ENCODE assay signal across 8 cellular contexts in genomic region chr5:176387384-176387925, GRCh38. TPM values are rescaled to one million over a fixed set of nuclear protein-coding genes. Genes with fewer than 3 reads are reported as not detected.
DNase-seq lines count a peak whose midpoint lies in the region; ATAC-seq and TF ChIP-seq lines count a peak whose summit lies in the region.

No MANE protein-coding gene starts in this region.

- intact Hi-C loops in activated CD4-positive, alpha-beta memory T cell treated with anti-CD3 and anti-CD28 coated beads for 36 hours (cut with micrococcal nuclease): loop anchor here (5.0 to 10.0 kb wide), 5 partner anchors 153 to 965 kb away; partner anchors contain the start of genes HRH2, LMAN2, SIMC1 and UIMC1
- intact Hi-C loops in spleen (cut with DNase I; ENCODE audit: low total_unique reads): no loop called here

- H3K27ac ChIP-seq in HEK293 (ENCODE audit: extremely low read depth, low read depth, low read length): no peak overlapping the region; the same call in 1 of the 2 replicates
- H3K27ac ChIP-seq in iPS DF 6.9 (ENCODE audit: low read length): no peak overlapping the region
- H3K27ac ChIP-seq in spleen: peak overlapping the region in 1 of 8 donors; percentile 98

- CTCF ChIA-PET in HEK293 (lab: Yijun Ruan, JAX): interaction anchor here (0.7 kb wide), 2 partner anchors 36 to 45 kb away, joined by 3 read pairs; no protein-coding TSS in a partner anchor
- CTCF ChIA-PET in activated CD4-positive, alpha-beta memory T cell treated with anti-CD3 and anti-CD28 coated beads for 36 hours (lab: Charles Lee): interaction anchor here (1.3 kb wide), 1 partner anchor 60 kb away, joined by 3 read pairs; the partner anchor contains the start of gene FAF2

- TF ChIP-seq POLR2A in spleen (IDR thresholded peaks at IDR 0.05): no peak

- no peak for ATAC-seq in HG03045 (IDR thresholded peaks at IDR 0.05; ENCODE audit: unreplicated experiment)
- ATAC-seq in GM21367 (IDR thresholded peaks at IDR 0.05; ENCODE audit: unreplicated experiment): no peak

- no peak for DNase-seq in activated CD4-positive, alpha-beta memory T cell treated with anti-CD3 and anti-CD28 coated beads for 36 hours
- DNase-seq in iPS DF 6.9 (ENCODE audit: low read depth, low spot score) (no peak), spleen (peak; percentile 20), cortex of kidney (lab: John Stamatoyannopoulos, UW) (no peak), AML-193 (lab: John Stamatoyannopoulos, UW) (no peak)

- H3K9me3 Mint-ChIP-seq in activated CD4-positive, alpha-beta memory T cell treated with anti-CD3 and anti-CD28 coated beads for 36 hours: no peaks in the 10 kb centered on the region

- H3K9me3 ChIP-seq in HEK293 (ENCODE audit: control insufficient read depth, insufficient read depth, low read depth, low read length) (no peaks in the 10 kb centered on the region), iPS DF 6.9 (ENCODE audit: control insufficient read depth, insufficient read depth, low read length) (no peaks in the 10 kb centered on the region), spleen (no peaks in the 10 kb centered on the region)

- H3K4me1 ChIP-seq in HEK293 (ENCODE audit: control insufficient read depth, insufficient read depth, low read length) (no peaks in the 10 kb centered on the region), iPS DF 6.9 (ENCODE audit: control insufficient read depth, insufficient read depth, low read length) (no peaks in the 10 kb centered on the region), spleen (peaks cover 12 to 60% (median 34%) of the 10 kb centered on the region in 6 donors)

- H3K36me3 ChIP-seq in HEK293 (ENCODE audit: control insufficient read depth in 2 of 2, insufficient read depth in 1 of 2, low read length in 2 of 2) (peaks cover 0 to 71% of the 10 kb centered on the region in 2 experiments; a peak in 2 of 3 replicates), iPS DF 6.9 (ENCODE audit: control insufficient read depth, insufficient read depth, low read length) (peaks cover 26% of the 10 kb centered on the region), spleen (peaks cover 0 to 67% (median 45%) of the 10 kb centered on the region in 6 donors)

- peak overlapping the region; percentile 67 for H3K4me3 ChIP-seq in HEK293 (ENCODE audit: low read depth, low read length)
- H3K4me3 ChIP-seq in iPS DF 6.9 (ENCODE audit: low read length): peak overlapping the region; percentile 62; the same call in 1 of the 2 replicates
- peak overlapping the region; percentile 66 to 99 (median 95) for H3K4me3 ChIP-seq in spleen

- peak overlapping the region; percentile 98 for H3K27ac Mint-ChIP-seq in activated CD4-positive, alpha-beta memory T cell treated with anti-CD3 and anti-CD28 coated beads for 36 hours

- peaks cover 27% of the 10 kb centered on the region for H3K4me1 Mint-ChIP-seq in activated CD4-positive, alpha-beta memory T cell treated with anti-CD3 and anti-CD28 coated beads for 36 hours (ENCODE audit: low read depth)

- TF ChIP-seq CTCF in HEK293 (tag by site-specific recombination; IDR thresholded peaks at IDR 0.05) (no peak), spleen (IDR thresholded peaks at IDR 0.05 in 8 of 11, conservative IDR thresholded peaks at IDR 0.05 in 3 of 11) (no peak)

- POLR2A ChIA-PET in HEK293 (lab: Yijun Ruan, JAX): interaction anchor here (0.7 to 2.2 kb wide), 3 partner anchors 20 to 150 kb away, joined by 3 to 6 read pairs (median 3); partner anchors contain the start of gene KIAA1191
- POLR2A ChIA-PET in activated CD4-positive, alpha-beta memory T cell treated with anti-CD3 and anti-CD28 coated beads for 36 hours (lab: Charles Lee): interaction anchor here (1.2 kb wide), 1 partner anchor 19 kb away, joined by 3 read pairs; no protein-coding TSS in a partner anchor

- no CpG with 5 or more reads among the region's 8 CpGs for WGBS in iPS DF 6.9 (ENCODE audit: insufficient coverage, insufficient read length)
- 35 to 38% (median 36%) methylated on average over 8 of the region's 8 CpGs for WGBS in spleen, 5 donors

- H3K27me3 Mint-ChIP-seq in activated CD4-positive, alpha-beta memory T cell treated with anti-CD3 and anti-CD28 coated beads for 36 hours: no peaks in the 10 kb centered on the region

- peaks cover 48% of the 10 kb centered on the region for H3K36me3 Mint-ChIP-seq in activated CD4-positive, alpha-beta memory T cell treated with anti-CD3 and anti-CD28 coated beads for 36 hours

- H3K4me3 Mint-ChIP-seq in activated CD4-positive, alpha-beta memory T cell treated with anti-CD3 and anti-CD28 coated beads for 36 hours: peak overlapping the region; percentile 99

- H3K27me3 ChIP-seq in iPS DF 6.9 (ENCODE audit: control insufficient read depth, insufficient read depth, low read length) (no peaks in the 10 kb centered on the region), spleen (replicated peaks in 1 of 7) (no peaks in the 10 kb centered on the region)

TF ChIP-seq in HEK293, 187 proteins besides CTCF, POLR2A, EP300 and RAD21:
- TF ChIP-seq ZFP69B (tag by site-specific recombination; IDR thresholded peaks at IDR 0.05): 0 out of 2 replicates have a peak, but pooled peaks have one; percentile 1
- no peak for TF ChIP-seq ZNF184 (tag by site-specific recombination; IDR thresholded peaks at IDR 0.05)

RNA-seq across cellular contexts. Expression of gene NOP16, which starts 0.9 kb away (rescaled TPM):
- total RNA-seq in activated CD4-positive, alpha-beta memory T cell treated with anti-CD3 and anti-CD28 coated beads for 36 hours: 10 to 100 TPM; 52.5 to 57.6 TPM
- 10 to 100 TPM in 5 of 7 donors, 1 to 10 TPM in 2; 5.9 to 23.3 (median 12.4) TPM for total RNA-seq in spleen
- 10 to 100 TPM; 37.4 to 47.1 (median 41.5) TPM for polyA plus RNA-seq in spleen

RNA-seq across cellular contexts. Expression of gene HIGD2A, which starts 1.1 kb away (rescaled TPM):
- 100 to 1,000 TPM; 112 to 119 TPM for total RNA-seq in activated CD4-positive, alpha-beta memory T cell treated with anti-CD3 and anti-CD28 coated beads for 36 hours
- total RNA-seq in spleen: 100 to 1,000 TPM in 4 of 7 donors, 10 to 100 TPM in 3; 89.3 to 191 (median 102) TPM
- 100 to 1,000 TPM; 196 to 276 (median 220) TPM for polyA plus RNA-seq in spleen

RNA-seq across cellular contexts. Expression of gene ARL10, which starts 22.2 kb away (rescaled TPM):
- 10 to 100 TPM in 1 of 2 experiments, 1 to 10 TPM in 1; 9.3 to 12.2 TPM for total RNA-seq in activated CD4-positive, alpha-beta memory T cell treated with anti-CD3 and anti-CD28 coated beads for 36 hours
- total RNA-seq in spleen: 10 to 100 TPM in 3 of 7 donors, 1 to 10 TPM in 4; 4.7 to 17.8 (median 9.0) TPM
- polyA plus RNA-seq in spleen: 1 to 10 TPM; 1.6 to 4.0 (median 2.6) TPM

RNA-seq across cellular contexts. Expression of gene KIAA1191, which starts 25.9 kb away (rescaled TPM):
- total RNA-seq in activated CD4-positive, alpha-beta memory T cell treated with anti-CD3 and anti-CD28 coated beads for 36 hours: 10 to 100 TPM; 35.3 to 40.3 TPM
- 10 to 100 TPM; 60.2 to 99.0 (median 75.1) TPM for total RNA-seq in spleen
- 10 to 100 TPM; 24.4 to 34.4 (median 26.3) TPM for polyA plus RNA-seq in spleen

RNA-seq across cellular contexts. Expression of gene CLTB, which starts 28.9 kb away (rescaled TPM):
- 10 to 100 TPM; 51.5 to 57.0 TPM for total RNA-seq in activated CD4-positive, alpha-beta memory T cell treated with anti-CD3 and anti-CD28 coated beads for 36 hours
- 10 to 100 TPM; 51.9 to 70.2 (median 62.9) TPM for total RNA-seq in spleen
- 10 to 100 TPM; 64.1 to 98.4 (median 69.2) TPM for polyA plus RNA-seq in spleen
